In the genomic region with DNA sequence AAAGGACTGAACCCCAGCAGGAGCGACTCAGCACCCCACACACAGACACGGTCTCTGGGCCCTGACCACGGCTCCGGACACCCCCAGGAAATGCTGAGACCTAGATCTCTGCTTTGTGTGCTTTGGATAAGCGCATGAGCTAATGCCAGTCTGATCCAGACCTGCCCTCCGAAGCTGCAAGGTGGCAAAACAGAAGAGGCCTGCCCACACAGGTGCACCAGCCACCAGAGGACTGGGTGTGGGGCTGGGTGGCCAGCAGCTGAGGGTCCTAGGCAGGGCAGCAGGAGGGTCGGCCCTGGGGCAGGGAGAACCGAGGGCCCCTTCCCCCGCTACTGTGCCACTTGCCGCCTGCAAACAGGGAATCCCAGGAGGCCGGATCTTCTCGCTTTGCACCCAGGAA, we compare ENCODE assay signal across 28 cellular contexts. TPM values are rescaled to one million over a fixed set of nuclear protein-coding genes. Genes with fewer than 3 reads are reported as not detected.
DNase-seq lines count a peak whose midpoint lies in the region; ATAC-seq, FAIRE-seq and TF ChIP-seq lines count a peak whose summit lies in the region.
"Had no signal": no experiment of that assay in that cellular context is flagged by ENCODE, and none has a peak within 500 bp of the region (broad histone marks: within the 10 kb centered on the region; RNA-seq: fewer than 3 reads in every experiment).

No MANE protein-coding gene starts in this region.

- TF ChIP-seq CTCF in keratinocyte (optimal IDR thresholded peaks at IDR 0.05 in 1 of 3, IDR thresholded peaks at IDR 0.05 in 1 of 3, conservative IDR thresholded peaks at IDR 0.05 in 1 of 3; ENCODE audit: extremely low read depth in 1 of 3, insufficient read depth in 2 of 3, low read length in 3 of 3), result no peak

- H3K9me1 ChIP-seq in keratinocyte (ENCODE audit: control insufficient read depth, extremely low read depth, insufficient read depth, low read length), result peaks cover 2% of the 10 kb centered on the region

- H3K27ac ChIP-seq in keratinocyte (ENCODE audit: control insufficient read depth, insufficient read depth, low read length), result peak overlapping the region; percentile 100
- peak overlapping the region; percentile 19 to 100 (median 94) for H3K27ac ChIP-seq in skin epidermis
- H3K27ac ChIP-seq: body of pancreas, neutrophil, SJSA1 had no signal

- no peak overlapping the region for H2AFZ ChIP-seq in keratinocyte (ENCODE audit: control insufficient read depth, low read length)

- DNase-seq in Right ventricle myocardium superior (peak; percentile 24), left ventricle myocardium superior (no peak), keratinocyte (ENCODE audit: low read depth, low spot score) (no peak), HPDE6-E6E7 (ENCODE audit: extremely low spot score) (no peak), iPS-NIHi7 (ENCODE audit: extremely low spot score) (no peak), NCI-H82 (lab: John Stamatoyannopoulos, UW) (no peak), NCI-H510A treated with DMSO at 0.1 percent for 48 hours (lab: John Stamatoyannopoulos, UW) (no peak)
- DNase-seq: activated CD8-positive, alpha-beta T cell treated with anti-CD3 and anti-CD28 coated beads, Interleukin-2, amount 10 ng/mL, durations not matched to agents 7 days and 5 days; activated effector memory CD4-positive, alpha-beta T cell treated with anti-CD3 and anti-CD28 coated beads, Interleukin-2, amount 50 U/mL, for 16 hours; activated T-cell treated with anti-CD3 and anti-CD28 coated beads for 4 hours; AML-193; body of pancreas; CD8-positive, alpha-beta memory T cell; cortex of kidney; DMS53; NCI-H1436 had no signal

- H3K4me1 ChIP-seq in keratinocyte (ENCODE audit: control insufficient read depth, extremely low read depth, insufficient read depth, low read length), result peaks cover 88% of the 10 kb centered on the region
- H3K4me1 ChIP-seq: SJSA1 had no signal

- peak; percentile 13 for FAIRE-seq in keratinocyte (lab: Jason Lieb, UNC)
- FAIRE-seq: A204.1, G401.6 had no signal

- no peaks in the 10 kb centered on the region for H3K27me3 ChIP-seq in keratinocyte (ENCODE audit: control insufficient read depth, extremely low read depth, insufficient read depth, low read length)
- H3K27me3 ChIP-seq: body of pancreas, SJSA1 had no signal

- no peaks in the 10 kb centered on the region for H3K36me3 ChIP-seq in keratinocyte (ENCODE audit: control insufficient read depth in 2 of 2, extremely low read depth in 1 of 2, insufficient read depth in 2 of 2, low read length in 2 of 2)
- H3K36me3 ChIP-seq: neutrophil, SJSA1 had no signal

- ATAC-seq in Right ventricle myocardium superior (ENCODE audit: poor library complexity) (no peak), left ventricle myocardium superior (no peak)
- ATAC-seq: activated CD8-positive, alpha-beta T cell treated with anti-CD3 and anti-CD28 coated beads, Interleukin-2, amount 10 ng/mL, durations not matched to agents 7 days and 5 days; body of pancreas; stimulated activated effector memory CD8-positive, alpha-beta T cell treated with anti-CD3 and anti-CD28 coated beads, Interleukin-12 subunit alpha, Interleukin-12 subunit beta, amount 100 ng/mL, for 72 hours had no signal

- dilution Hi-C loops in keratinocyte (cut with MboI; ENCODE audit: extremely low pct_ligation_motif_present, low sequenced_read_pairs), result no loop called here

- H3K4me3 ChIP-seq in keratinocyte (ENCODE audit: control insufficient read depth in 2 of 3, extremely low read depth in 1 of 3, insufficient read depth in 2 of 3, low read depth in 1 of 3, low read length in 3 of 3), result no peak overlapping the region
- H3K4me3 ChIP-seq in skin epidermis, result no peak overlapping the region
- H3K4me3 ChIP-seq: body of pancreas, lung, SJSA1, smooth muscle cell had no signal

- H3K9ac ChIP-seq in keratinocyte (ENCODE audit: control insufficient read depth, extremely low read depth, insufficient read depth, low read length), result peak overlapping the region; percentile 97

- no peaks in the 10 kb centered on the region for H3K79me2 ChIP-seq in keratinocyte (ENCODE audit: control insufficient read depth, insufficient read depth, low read length)

- no peaks in the 10 kb centered on the region for H4K20me1 ChIP-seq in keratinocyte (ENCODE audit: control insufficient read depth, extremely low read depth, insufficient read depth, low read length)

- H3K4me2 ChIP-seq in keratinocyte (ENCODE audit: control insufficient read depth, extremely low read depth, insufficient read depth, low read depth, low read length), result peak overlapping the region; percentile 9
- H3K4me2 ChIP-seq: smooth muscle cell had no signal

- intact Hi-C loops in Right ventricle myocardium superior (cut with DNase I) (loop anchor here (5.0 kb wide), 1 partner anchor 751 kb away; no protein-coding TSS in a partner anchor), left ventricle myocardium superior (cut with micrococcal nuclease) (loop anchor here (10.0 kb wide), 1 partner anchor 753 kb away; no protein-coding TSS in a partner anchor)

- no peaks in the 10 kb centered on the region for H3K9me3 ChIP-seq in keratinocyte (ENCODE audit: control insufficient read depth, low read depth, low read length)
- H3K9me3 ChIP-seq: body of pancreas, neutrophil, SJSA1 had no signal

RNA-seq across cellular contexts. Expression of a gene that starts 30.7 kb away (rescaled TPM):
- total RNA-seq in Right ventricle myocardium superior (1,143 TPM), left ventricle myocardium superior (1,209 TPM)
- 236 to 308 TPM (median 272 TPM) in 3 replicates for polyA plus RNA-seq in keratinocyte
- 1,255 TPM for polyA plus RNA-seq in keratinocyte (2011; ENCODE audit: low read depth)
- polyA plus RNA-seq in keratinocyte (2011; cell fraction: cytosol; rRNA removed), result 367 and 580 TPM in 2 replicates
- polyA plus RNA-seq in keratinocyte (2011; cell fraction: nucleus; rRNA removed), result 378 and 447 TPM in 2 replicates
- 695 and 2,008 TPM in 2 replicates for polyA plus RNA-seq in keratinocyte (2012; ENCODE audit: low replicate concordance)
- 71.7 to 141 TPM (median 108 TPM) in 3 replicates for polyA minus RNA-seq in keratinocyte
- 100 TPM for polyA minus RNA-seq in keratinocyte (2011; cell fraction: cytosol; rRNA and poly(A)+ RNA removed)
- polyA minus RNA-seq in keratinocyte (2011; cell fraction: nucleus; rRNA and poly(A)+ RNA removed), result 71.1 and 103 TPM in 2 replicates

RNA-seq across cellular contexts. Expression of a gene that starts 33.6 kb away (rescaled TPM):
- total RNA-seq in Right ventricle myocardium superior, result not detected
- not detected for total RNA-seq in left ventricle myocardium superior
- 6,440 to 12,579 TPM (median 8,666 TPM) in 3 replicates for polyA plus RNA-seq in keratinocyte
- polyA plus RNA-seq in keratinocyte (2011; ENCODE audit: low read depth), result 46,546 TPM
- polyA plus RNA-seq in keratinocyte (2011; cell fraction: cytosol; rRNA removed), result 6,491 and 12,585 TPM in 2 replicates
- polyA plus RNA-seq in keratinocyte (2011; cell fraction: nucleus; rRNA removed), result 12,033 and 13,742 TPM in 2 replicates
- polyA plus RNA-seq in keratinocyte (2012; ENCODE audit: low replicate concordance), result 5,743 and 13,877 TPM in 2 replicates
- 5,137 to 9,087 TPM (median 7,073 TPM) in 3 replicates for polyA minus RNA-seq in keratinocyte
- 14,086 TPM for polyA minus RNA-seq in keratinocyte (2011; cell fraction: cytosol; rRNA and poly(A)+ RNA removed)
- 4,848 and 5,061 TPM in 2 replicates for polyA minus RNA-seq in keratinocyte (2011; cell fraction: nucleus; rRNA and poly(A)+ RNA removed)
- total RNA-seq: activated CD8-positive, alpha-beta T cell treated with anti-CD3 and anti-CD28 coated beads, Interleukin-2, amount 10 ng/mL, durations not matched to agents 7 days and 5 days; endodermal cell had no signal
- polyA plus RNA-seq: CD8-positive, alpha-beta memory T cell had no signal

RNA-seq across cellular contexts. Expression of a gene that starts 45.4 kb away (rescaled TPM):
- total RNA-seq in Right ventricle myocardium superior, result not detected
- not detected for total RNA-seq in left ventricle myocardium superior
- polyA plus RNA-seq in keratinocyte, result 1,163 to 4,746 TPM (median 1,851 TPM) in 3 replicates
- polyA plus RNA-seq in keratinocyte (2011; ENCODE audit: low read depth), result 20,474 TPM
- 1,428 and 3,010 TPM in 2 replicates for polyA plus RNA-seq in keratinocyte (2011; cell fraction: cytosol; rRNA removed)
- polyA plus RNA-seq in keratinocyte (2011; cell fraction: nucleus; rRNA removed), result 2,522 and 2,889 TPM in 2 replicates
- polyA plus RNA-seq in keratinocyte (2012; ENCODE audit: low replicate concordance), result 1,329 and 6,837 TPM in 2 replicates
- polyA minus RNA-seq in keratinocyte, result 1,159 to 3,059 TPM (median 1,751 TPM) in 3 replicates
- polyA minus RNA-seq in keratinocyte (2011; cell fraction: cytosol; rRNA and poly(A)+ RNA removed), result 3,006 TPM
- polyA minus RNA-seq in keratinocyte (2011; cell fraction: nucleus; rRNA and poly(A)+ RNA removed), result 1,076 and 1,184 TPM in 2 replicates
- total RNA-seq: activated CD8-positive, alpha-beta T cell treated with anti-CD3 and anti-CD28 coated beads, Interleukin-2, amount 10 ng/mL, durations not matched to agents 7 days and 5 days; CD8-positive, alpha-beta memory T cell; endodermal cell; fibroblast of lung had no signal
- polyA plus RNA-seq: CD8-positive, alpha-beta memory T cell had no signal

RNA-seq across cellular contexts. Expression of a gene that starts 54.2 kb away (rescaled TPM):
- total RNA-seq in Right ventricle myocardium superior, result not detected
- not detected for total RNA-seq in left ventricle myocardium superior
- polyA plus RNA-seq in keratinocyte, result 0.40 to 4.8 TPM (median 0.87 TPM) in 3 replicates
- polyA plus RNA-seq in keratinocyte (2011; ENCODE audit: low read depth), result 4.0 TPM
- polyA plus RNA-seq in keratinocyte (2011; cell fraction: cytosol; rRNA removed), result 2.4 and 3.9 TPM in 2 replicates
- polyA plus RNA-seq in keratinocyte (2011; cell fraction: nucleus; rRNA removed), result 1.4 and 2.1 TPM in 2 replicates
- polyA plus RNA-seq in keratinocyte (2012; ENCODE audit: low replicate concordance), result 2.0 and 15.0 TPM in 2 replicates
- 0.76 TPM in 1 of 3 replicates, not detected in the others for polyA minus RNA-seq in keratinocyte
- polyA minus RNA-seq in keratinocyte (2011; cell fraction: cytosol; rRNA and poly(A)+ RNA removed), result not detected
- polyA minus RNA-seq in keratinocyte (2011; cell fraction: nucleus; rRNA and poly(A)+ RNA removed), result not detected in 2 replicates
- total RNA-seq: activated CD8-positive, alpha-beta T cell treated with anti-CD3 and anti-CD28 coated beads, Interleukin-2, amount 10 ng/mL, durations not matched to agents 7 days and 5 days; body of pancreas; CD8-positive, alpha-beta memory T cell; endodermal cell; fibroblast of lung; lung; M059J; SJSA1; smooth muscle cell; temporal lobe had no signal
- polyA plus RNA-seq: CD8-positive, alpha-beta memory T cell; fibroblast of lung; lung had no signal
